ENCODE assay signal across 8 cellular contexts in the genomic region with DNA sequence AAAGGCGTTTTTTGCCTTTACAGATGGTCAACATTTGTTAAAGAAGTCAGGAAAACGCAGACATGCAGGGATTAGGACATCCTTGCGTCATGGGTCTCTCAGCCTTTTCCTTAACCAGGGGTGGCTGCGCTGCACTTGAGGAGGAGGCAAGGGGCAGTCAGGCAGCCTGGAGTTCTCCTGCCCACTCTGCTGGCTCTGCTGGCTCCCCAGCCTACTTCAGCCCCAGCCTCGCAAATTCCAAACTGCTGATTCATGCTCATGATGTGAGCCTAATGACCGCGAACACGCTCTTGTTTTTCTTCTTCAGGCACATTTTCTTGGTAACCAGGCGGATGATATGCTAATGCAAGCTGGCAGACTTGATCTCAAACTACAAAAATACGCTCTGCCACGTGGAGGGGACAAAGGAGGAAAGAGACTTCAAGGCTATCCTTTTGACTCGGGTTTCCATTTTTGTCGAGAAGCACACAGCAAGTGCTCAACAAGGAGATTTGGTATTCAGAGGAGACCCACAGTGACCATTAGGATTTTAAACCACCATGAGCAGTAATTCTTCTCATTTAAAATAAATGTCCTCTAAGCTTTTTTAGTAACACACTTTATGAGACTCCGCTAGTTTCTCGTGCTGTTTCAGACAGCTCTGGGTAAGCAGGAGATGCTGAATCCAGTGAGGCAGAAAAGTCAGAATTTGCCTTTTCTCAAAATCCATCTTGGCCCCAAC.
DNase-seq lines count a peak whose midpoint lies in the region; ATAC-seq and TF ChIP-seq lines count a peak whose summit lies in the region.

No MANE protein-coding gene starts in this region.

- H3K27me3 ChIP-seq in AG04450 (ENCODE audit: control insufficient read depth, insufficient read depth, low read length), result no peaks in the 10 kb centered on the region
- no peaks in the 10 kb centered on the region for H3K27me3 ChIP-seq in neuron (ENCODE audit: insufficient read depth, low read length)

- DNase-seq in AG04450 (ENCODE audit: low read depth, low spot score) (peak; percentile 97), HT1080 (ENCODE audit: low read depth) (peak; percentile 98), foreskin melanocyte (peak; percentile 99), NCI-H2107 treated with DMSO at 0.1 percent for 48 hours (lab: John Stamatoyannopoulos, UW; ENCODE audit: unreplicated experiment) (no peak), NCI-H1694 treated with DMSO at 0.1 percent for 48 hours (lab: John Stamatoyannopoulos, UW) (no peak)

- peaks cover 30% of the 10 kb centered on the region for H3K4me1 ChIP-seq in neuron (ENCODE audit: insufficient read depth, low read length)

- TF ChIP-seq CTCF in AG04450 (IDR thresholded peaks at IDR 0.05; ENCODE audit: low read depth, low read length) (no peak), WI38 (IDR thresholded peaks at IDR 0.05; ENCODE audit: low read depth, low read length) (no peak)

- CTCF ChIA-PET in AG04450 (lab: Charles Lee), result no interaction called here

- H3K27ac ChIP-seq in AG04450 (ENCODE audit: low read depth, low read length), result peak overlapping the region; percentile 99

- H2AFZ ChIP-seq in neuron (ENCODE audit: low read depth, low read length), result peak overlapping the region; percentile 69

- H3K36me3 ChIP-seq in neuron (ENCODE audit: insufficient read depth, low read length), result no peaks in the 10 kb centered on the region

- ATAC-seq in HG03095 (IDR thresholded peaks at IDR 0.05; ENCODE audit: unreplicated experiment), result no peak

- H3K9me3 ChIP-seq in AG04450 (ENCODE audit: control insufficient read depth, insufficient read depth, low read length) (no peaks in the 10 kb centered on the region), neuron (ENCODE audit: low read length) (no peaks in the 10 kb centered on the region)

- H3K4me3 ChIP-seq in AG04450 (ENCODE audit: low read depth, low read length), result peak overlapping the region; percentile 51
- H3K4me3 ChIP-seq in WI38 (ENCODE audit: low read depth, low read length), result peak overlapping the region; percentile 54
- H3K4me3 ChIP-seq in neuron (ENCODE audit: low read length), result peak overlapping the region; percentile 10

- POLR2A ChIA-PET in AG04450 (lab: Yijun Ruan, JAX), result interaction anchor here (0.7 to 2.1 kb wide), 3 partner anchors 9 to 256 kb away, joined by 3 to 6 read pairs (median 3); no protein-coding TSS in a partner anchor

Comparison
In these comparisons a context has a peak if more than half of its experiments do, and no peak if none do; other contexts are left out.
1. DNase-seq: peak in AG04450 (single experiment), HT1080 (single experiment) and foreskin melanocyte (single experiment); none in NCI-H2107 treated with DMSO at 0.1 percent for 48 hours (single experiment) and NCI-H1694 treated with DMSO at 0.1 percent for 48 hours (single experiment).
2. Peak in every context shown above with its lines, with median percentiles within 50 percentile points of each other: H3K4me3 ChIP-seq.